In genomic region chrX:71632923-71633657, GRCh38 we compare ENCODE assay signal across 1 cellular context.
TF ChIP-seq lines count a peak whose summit lies in the region.

No MANE protein-coding gene starts in this region.

TF ChIP-seq in GM12878, 131 proteins besides CTCF, POLR2A, EP300 and RAD21:
- no peak for TF ChIP-seq PML (IDR thresholded peaks at IDR 0.05; ENCODE audit: low read length)
- TF ChIP-seq TCF7 (IDR thresholded peaks at IDR 0.05; ENCODE audit: borderline replicate concordance) = no peak
- TF ChIP-seq JUNB (IDR thresholded peaks at IDR 0.05) = peak; percentile 63
- TF ChIP-seq MTA2 (IDR thresholded peaks at IDR 0.05; ENCODE audit: low read depth) = peak; percentile 70; the same call in 1 of the 2 replicates
- TF ChIP-seq NFYA (IDR thresholded peaks at IDR 0.05; ENCODE audit: borderline replicate concordance, low read depth, low read length) = no peak
- peak in 1 of 2 experiments; percentile 41; a peak in 1 of 4 replicates for TF ChIP-seq IKZF2 (IDR thresholded peaks at IDR 0.05)
- TF ChIP-seq MEF2B (IDR thresholded peaks at IDR 0.05; ENCODE audit: partially characterized antibody, poor library complexity, severe bottlenecking) = peak; percentile 73
- TF ChIP-seq DPF2 (IDR thresholded peaks at IDR 0.05) = 0 out of 2 replicates have a peak, but pooled peaks have one; percentile 23
- peak; percentile 96 for TF ChIP-seq NR2F1 (conservative IDR thresholded peaks at IDR 0.05)
- peak; percentile 19; the same call in 1 of the 2 replicates for TF ChIP-seq RUNX3 (IDR thresholded peaks at IDR 0.05; ENCODE audit: low read length)
- TF ChIP-seq ATF7 (IDR thresholded peaks at IDR 0.05; ENCODE audit: low read depth) = peak; percentile 61
- 0 out of 2 replicates have a peak, but pooled peaks have one; percentile 34 for TF ChIP-seq TCF12 (IDR thresholded peaks at IDR 0.05; ENCODE audit: low read depth, low read length)
- TF ChIP-seq, protein P1, sequence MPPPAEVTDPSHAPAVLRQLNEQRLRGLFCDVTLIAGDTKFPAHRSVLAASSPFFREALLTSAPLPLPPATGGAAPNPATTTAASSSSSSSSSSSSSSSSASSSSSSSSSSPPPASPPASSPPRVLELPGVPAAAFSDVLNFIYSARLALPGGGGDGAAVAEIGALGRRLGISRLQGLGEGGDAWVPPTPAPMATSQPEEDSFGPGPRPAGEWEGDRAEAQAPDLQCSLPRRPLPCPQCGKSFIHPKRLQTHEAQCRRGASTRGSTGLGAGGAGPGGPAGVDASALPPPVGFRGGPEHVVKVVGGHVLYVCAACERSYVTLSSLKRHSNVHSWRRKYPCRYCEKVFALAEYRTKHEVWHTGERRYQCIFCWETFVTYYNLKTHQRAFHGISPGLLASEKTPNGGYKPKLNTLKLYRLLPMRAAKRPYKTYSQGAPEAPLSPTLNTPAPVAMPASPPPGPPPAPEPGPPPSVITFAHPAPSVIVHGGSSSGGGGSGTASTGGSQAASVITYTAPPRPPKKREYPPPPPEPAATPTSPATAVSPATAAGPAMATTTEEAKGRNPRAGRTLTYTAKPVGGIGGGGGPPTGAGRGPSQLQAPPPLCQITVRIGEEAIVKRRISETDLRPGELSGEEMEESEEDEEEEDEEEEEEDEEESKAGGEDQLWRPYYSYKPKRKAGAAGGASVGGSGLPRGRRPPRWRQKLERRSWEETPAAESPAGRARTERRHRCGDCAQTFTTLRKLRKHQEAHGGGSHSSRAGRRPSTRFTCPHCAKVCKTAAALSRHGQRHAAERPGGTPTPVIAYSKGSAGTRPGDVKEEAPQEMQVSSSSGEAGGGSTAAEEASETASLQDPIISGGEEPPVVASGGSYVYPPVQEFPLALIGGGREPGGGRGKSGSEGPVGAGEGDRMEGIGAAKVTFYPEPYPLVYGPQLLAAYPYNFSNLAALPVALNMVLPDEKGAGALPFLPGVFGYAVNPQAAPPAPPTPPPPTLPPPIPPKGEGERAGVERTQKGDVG (CRISPR knock-in tag; IDR thresholded peaks at IDR 0.05) = no peak
- TF ChIP-seq ATF2 (IDR thresholded peaks at IDR 0.05; ENCODE audit: low read length) = peak; percentile 52
- 0 out of 2 replicates have a peak, but pooled peaks have one; percentile 37 for TF ChIP-seq CREM (IDR thresholded peaks at IDR 0.05; ENCODE audit: low read depth)
- no peak for TF ChIP-seq PAX8 (IDR thresholded peaks at IDR 0.05)
- no peak for TF ChIP-seq RFX5 (IDR thresholded peaks at IDR 0.05; ENCODE audit: low read depth, low read length)
- TF ChIP-seq ZNF384 (IDR thresholded peaks at IDR 0.05; ENCODE audit: borderline replicate concordance, low read depth, low read length) = no peak
- no peak for TF ChIP-seq ZNF274 (IDR thresholded peaks at IDR 0.05; ENCODE audit: insufficient read depth, insufficient read length)
- 0 out of 2 replicates have a peak, but pooled peaks have one; percentile 19 for TF ChIP-seq IKZF1 (conservative IDR thresholded peaks at IDR 0.05)
- 0 out of 2 replicates have a peak, but pooled peaks have one; percentile 19 for TF ChIP-seq EED (IDR thresholded peaks at IDR 0.05; ENCODE audit: low read depth)
- TF ChIP-seq, protein P2, sequence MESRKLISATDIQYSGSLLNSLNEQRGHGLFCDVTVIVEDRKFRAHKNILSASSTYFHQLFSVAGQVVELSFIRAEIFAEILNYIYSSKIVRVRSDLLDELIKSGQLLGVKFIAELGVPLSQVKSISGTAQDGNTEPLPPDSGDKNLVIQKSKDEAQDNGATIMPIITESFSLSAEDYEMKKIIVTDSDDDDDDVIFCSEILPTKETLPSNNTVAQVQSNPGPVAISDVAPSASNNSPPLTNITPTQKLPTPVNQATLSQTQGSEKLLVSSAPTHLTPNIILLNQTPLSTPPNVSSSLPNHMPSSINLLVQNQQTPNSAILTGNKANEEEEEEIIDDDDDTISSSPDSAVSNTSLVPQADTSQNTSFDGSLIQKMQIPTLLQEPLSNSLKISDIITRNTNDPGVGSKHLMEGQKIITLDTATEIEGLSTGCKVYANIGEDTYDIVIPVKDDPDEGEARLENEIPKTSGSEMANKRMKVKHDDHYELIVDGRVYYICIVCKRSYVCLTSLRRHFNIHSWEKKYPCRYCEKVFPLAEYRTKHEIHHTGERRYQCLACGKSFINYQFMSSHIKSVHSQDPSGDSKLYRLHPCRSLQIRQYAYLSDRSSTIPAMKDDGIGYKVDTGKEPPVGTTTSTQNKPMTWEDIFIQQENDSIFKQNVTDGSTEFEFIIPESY (IDR thresholded peaks at IDR 0.05) = no peak
TF ChIP-seq in GM12878: peak in this region for 13.
